Comparison of ENCODE assay signal across 17 cellular contexts in the genomic region with DNA sequence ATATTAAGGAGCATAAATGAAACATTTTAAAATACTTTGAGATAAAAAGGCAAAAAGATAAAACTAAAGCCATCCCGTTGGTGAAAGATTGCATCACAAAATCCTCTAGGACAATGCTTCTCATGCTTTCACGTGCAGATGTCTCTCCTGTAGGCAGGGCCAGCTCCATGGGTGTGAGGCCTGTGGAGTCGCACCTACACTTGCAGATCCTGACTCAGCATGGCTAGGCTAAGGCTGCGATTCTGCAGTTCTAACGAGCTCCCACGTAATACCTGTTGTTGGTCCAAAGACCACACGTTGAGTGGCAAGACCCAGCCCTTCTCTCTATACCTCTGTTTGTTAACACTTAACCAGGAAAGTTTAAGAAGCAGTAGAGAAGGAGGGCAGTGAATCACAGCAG.
A peak's percentile ranks its signal among the peaks of the same experiment; 100 is the strongest.
DNase-seq lines count a peak whose midpoint lies in the region; ATAC-seq, FAIRE-seq and TF ChIP-seq lines count a peak whose summit lies in the region.
"Had no signal": no experiment of that assay in that cellular context is flagged by ENCODE, and none has a peak within 500 bp of the region (broad histone marks: within the 10 kb centered on the region; RNA-seq: fewer than 3 reads in every experiment).

No MANE protein-coding gene starts in this region.

- CTCF ChIA-PET in A673 (lab: Charles Lee) (interaction anchor here (0.6 kb wide), 1 partner anchor 52 kb away, joined by 3 read pairs; no protein-coding TSS in a partner anchor), H1 (lab: Charles Lee; ENCODE audit: partially characterized antibody) (interaction anchor here (0.8 to 7.0 kb wide), 10 partner anchors 9 to 181 kb away, joined by 3 to 51 read pairs (median 18); no protein-coding TSS in a partner anchor)

- H3K79me1 ChIP-seq in H1 (ENCODE audit: low read depth, low read length) (no peaks in the 10 kb centered on the region), mesendoderm (ENCODE audit: low read length) (no peaks in the 10 kb centered on the region)

- no peak for TF ChIP-seq POLR2A in H1 (IDR thresholded peaks at IDR 0.05; ENCODE audit: control extremely low read depth in 1 of 2, low read depth in 2 of 2, low read length in 2 of 2)

- H4K5ac ChIP-seq in H1 (ENCODE audit: insufficient read length, low read depth, low read length) (no peak overlapping the region), mesendoderm (ENCODE audit: low read length) (no peak overlapping the region)

- DNase-seq in A673 (ENCODE audit: low spot score) (no peak), H7 (peak; percentile 30), H1 (ENCODE audit: low read depth in 1 of 2, low spot score in 2 of 2) (no peak), mesendoderm (peak; percentile 7), OCI-M2 (lab: John Stamatoyannopoulos, UW; ENCODE audit: unreplicated experiment) (no peak)
- no peak for DNase-seq in stimulated activated CD4-positive, alpha-beta T cell treated with anti-CD3 and anti-CD28 coated beads, Interleukin-4, amount 100 ng/mL, for 4 hours
- DNase-seq: 8988T; C1 segment of cervical spinal cord; Calu3; CD4-positive, alpha-beta memory T cell; COR-L47; GF-D8; HFFc6 had no signal

- peaks cover 8% of the 10 kb centered on the region for H3K9me3 ChIP-seq in A673 (ENCODE audit: low read depth, low read length, poor library complexity, severe bottlenecking)
- peaks cover 0 to 7% of the 10 kb centered on the region in 2 experiments; a peak in 2 of 4 replicates for H3K9me3 ChIP-seq in H1 (ENCODE audit: insufficient read depth in 2 of 2, low read depth in 1 of 2, low read length in 1 of 2)
- H3K9me3 ChIP-seq: A549, HAP-1 had no signal

- H2AK5ac ChIP-seq in H1 (ENCODE audit: low read depth, low read length), result no peak overlapping the region
- H2AK5ac ChIP-seq in mesendoderm (ENCODE audit: low read length), result no peak overlapping the region

- H2BK15ac ChIP-seq in H1 (ENCODE audit: low read length) (no peak overlapping the region), mesendoderm (replicated peaks; ENCODE audit: low read depth) (no peak overlapping the region)

- H4K20me1 ChIP-seq in H1 (replicated peaks in 1 of 2; ENCODE audit: control insufficient read depth in 1 of 2, insufficient read depth in 2 of 2, low read length in 2 of 2), result no peaks in the 10 kb centered on the region

- H3K4ac ChIP-seq in H1 (replicated peaks; ENCODE audit: insufficient read length, low read depth, low read length) (no peak overlapping the region), mesendoderm (ENCODE audit: low read depth, low read length) (no peak overlapping the region)

- H4K91ac ChIP-seq in H1 (replicated peaks; ENCODE audit: insufficient read length, low read length), result no peak overlapping the region

- H2BK12ac ChIP-seq in H1 (ENCODE audit: low read depth, low read length), result no peak overlapping the region

- H3K27ac ChIP-seq in A673 (ENCODE audit: low read depth, low read length, poor library complexity, severe bottlenecking), result peak overlapping the region; percentile 61
- no peak overlapping the region for H3K27ac ChIP-seq in H1 (ENCODE audit: low read depth, low read length)
- H3K27ac ChIP-seq in mesendoderm (ENCODE audit: low read depth, low read length), result no peak overlapping the region
- H3K27ac ChIP-seq: A549 had no signal

- no peak overlapping the region for H3K4me3 ChIP-seq in A673 (ENCODE audit: low read depth, low read length, poor library complexity, severe bottlenecking)
- H3K4me3 ChIP-seq in H7 (ENCODE audit: insufficient read depth, low read depth, low read length), result no peak overlapping the region
- H3K4me3 ChIP-seq in H1 (ENCODE audit: extremely low read depth in 1 of 4, insufficient read depth in 2 of 4, low read depth in 3 of 4, low read length in 4 of 4), result no peak overlapping the region
- H3K4me3 ChIP-seq in mesendoderm (ENCODE audit: low read length), result no peak overlapping the region
- H3K4me3 ChIP-seq: A549, HAP-1 had no signal

- H3K9ac ChIP-seq in H1 (replicated peaks in 1 of 4; ENCODE audit: extremely low read depth in 1 of 4, low read depth in 3 of 4, low read length in 3 of 4), result no peak overlapping the region; a peak in 1 of 7 replicates
- no peak overlapping the region for H3K9ac ChIP-seq in mesendoderm (ENCODE audit: low read length)

- H3K36me3 ChIP-seq in A673 (ENCODE audit: insufficient read depth, low read length, poor library complexity, severe bottlenecking) (no peaks in the 10 kb centered on the region), H7 (replicated peaks; ENCODE audit: control insufficient read depth, insufficient read depth, low read length) (no peaks in the 10 kb centered on the region), H1 (ENCODE audit: control insufficient read depth in 2 of 4, insufficient read depth in 4 of 4, low read length in 3 of 4) (no peaks in the 10 kb centered on the region), mesendoderm (ENCODE audit: control insufficient read depth, insufficient read depth, low read length) (no peaks in the 10 kb centered on the region)
- H3K36me3 ChIP-seq: HAP-1 had no signal

- no peaks in the 10 kb centered on the region for H3K23me2 ChIP-seq in H1 (ENCODE audit: low read depth, low read length)

- POLR2A ChIA-PET in A673 (lab: Charles Lee; ENCODE audit: low non-redundant PET) (no interaction called here), H1 (lab: Charles Lee; ENCODE audit: partially characterized antibody) (no interaction called here)

- H2BK5ac ChIP-seq in H1 (ENCODE audit: low read depth, low read length), result no peak overlapping the region
- no peak overlapping the region for H2BK5ac ChIP-seq in mesendoderm (ENCODE audit: low read length)

- H2BK120ac ChIP-seq in H1 (replicated peaks; ENCODE audit: low read depth, low read length) (no peak overlapping the region), mesendoderm (ENCODE audit: low read depth, low read length) (no peak overlapping the region)

- H3K56ac ChIP-seq in H1 (replicated peaks; ENCODE audit: insufficient read length, low read depth, low read length) (no peak overlapping the region), mesendoderm (ENCODE audit: low read length) (no peak overlapping the region)

- H2AFZ ChIP-seq in H1 (ENCODE audit: low read length), result peak overlapping the region; percentile 40; the same call in 1 of the 2 replicates

- TF ChIP-seq RAD21 in H1 (IDR thresholded peaks at IDR 0.05 in 1 of 2, conservative IDR thresholded peaks at IDR 0.05 in 1 of 2; ENCODE audit: low read depth in 2 of 2, low read length in 2 of 2), result no peak

- ATAC-seq in HG02973 (IDR thresholded peaks at IDR 0.05; ENCODE audit: unreplicated experiment), result no peak
- ATAC-seq: A549 had no signal

- H2BK20ac ChIP-seq in H1 (ENCODE audit: low read length), result no peak overlapping the region

- H3K4me2 ChIP-seq in H1 (ENCODE audit: insufficient read depth in 1 of 2, low read depth in 2 of 2, low read length in 2 of 2) (no peak overlapping the region), mesendoderm (ENCODE audit: low read length) (no peak overlapping the region)
- H3K4me2 ChIP-seq: A549 had no signal

- H3K79me2 ChIP-seq in H1 (ENCODE audit: control insufficient read depth in 1 of 2, insufficient read depth in 2 of 2, low read length in 2 of 2) (no peaks in the 10 kb centered on the region), mesendoderm (ENCODE audit: control insufficient read depth, insufficient read depth, low read length) (no peaks in the 10 kb centered on the region)

- H3K27me3 ChIP-seq in A673 (replicated peaks; ENCODE audit: insufficient read depth, low read depth, low read length, poor library complexity) (no peaks in the 10 kb centered on the region), H7 (ENCODE audit: control insufficient read depth, insufficient read depth, low read length) (no peaks in the 10 kb centered on the region), H1 (replicated peaks in 1 of 4; ENCODE audit: control insufficient read depth in 3 of 4, extremely low read depth in 1 of 4, insufficient read depth in 3 of 4, low read length in 3 of 4) (no peaks in the 10 kb centered on the region), mesendoderm (ENCODE audit: insufficient read depth, low read length, poor library complexity) (no peaks in the 10 kb centered on the region)

- no peak for FAIRE-seq in H1 (lab: Jason Lieb, UNC)
- FAIRE-seq: A549, GM12891 had no signal

- intact Hi-C loops in A673 (cut with micrococcal nuclease; ENCODE audit: unreplicated experiment), result loop anchor here (5.0 kb wide), 1 partner anchor 503 kb away; no protein-coding TSS in a partner anchor

- no TSS peak for BruUV-seq in A673 (replicated peaks; lab: Mats Ljungman, UMichigan)

- H3K4me1 ChIP-seq in A673 (ENCODE audit: insufficient read depth, low read length, poor library complexity, severe bottlenecking) (peaks cover 17% of the 10 kb centered on the region), H1 (replicated peaks in 1 of 4; ENCODE audit: control insufficient read depth in 3 of 4, insufficient read depth in 4 of 4, low read length in 3 of 4) (no peaks in the 10 kb centered on the region), mesendoderm (ENCODE audit: control insufficient read depth, low read depth, low read length) (no peaks in the 10 kb centered on the region)
- H3K4me1 ChIP-seq: A549, HAP-1 had no signal

- 78% methylated on average over 7 of the region's 7 CpGs; no CpG with 5 or more reads in 1 of the 2 experiments for WGBS in H1 (ENCODE audit: extremely low coverage in 1 of 2, insufficient coverage in 1 of 2, insufficient read length in 1 of 2, insufficient replicate concordance in 2 of 2, low coverage in 1 of 2, low lambda C conversion rate in 2 of 2, missing lambda C conversion rate in 1 of 2), 2 experiments
- no CpG with 5 or more reads among the region's 7 CpGs for WGBS in mesendoderm (ENCODE audit: extremely low coverage, insufficient coverage, low lambda C conversion rate)

- no peak overlapping the region for H4K8ac ChIP-seq in H1 (ENCODE audit: extremely low read depth, insufficient read depth, low read length)
- no peak overlapping the region for H4K8ac ChIP-seq in mesendoderm (ENCODE audit: low read depth, low read length)

- no peak for TF ChIP-seq EP300 in H1 (IDR thresholded peaks at IDR 0.05; ENCODE audit: borderline replicate concordance in 1 of 2, low read depth in 2 of 2, low read length in 2 of 2)

- no peak overlapping the region for H3K14ac ChIP-seq in H1 (ENCODE audit: insufficient read length)

- TF ChIP-seq CTCF in A673 (conservative IDR thresholded peaks at IDR 0.05; ENCODE audit: low read depth, low read length) (no peak), H1 (IDR thresholded peaks at IDR 0.05; ENCODE audit: control extremely low read depth in 1 of 3, insufficient read depth in 1 of 3, low read depth in 1 of 3, low read length in 3 of 3) (no peak)

- H3K18ac ChIP-seq in H1 (ENCODE audit: extremely low read depth, low read length), result no peak overlapping the region
- no peak overlapping the region for H3K18ac ChIP-seq in mesendoderm (ENCODE audit: low read length)

- H3K23ac ChIP-seq in H1 (ENCODE audit: insufficient read length), result peak overlapping the region; percentile 10
- no peak overlapping the region for H3K23ac ChIP-seq in mesendoderm (ENCODE audit: low read length)

TF ChIP-seq in H1, 55 proteins besides CTCF, POLR2A, EP300 and RAD21 (continues in another document):
- TF ChIP-seq KDM1A (IDR thresholded peaks at IDR 0.05; ENCODE audit: borderline replicate concordance, low read length) (no peak), ATF3 (IDR thresholded peaks at IDR 0.05; ENCODE audit: insufficient read depth, low read depth, low read length) (no peak)

Comparison
In these comparisons a context has a peak if more than half of its experiments do, and no peak if none do; other contexts are left out.
1. DNase-seq: peak in H7 (single experiment) and mesendoderm (single experiment); none in A673 (single experiment), H1 (0 of 2), stimulated activated CD4-positive, alpha-beta T cell treated with anti-CD3 and anti-CD28 coated beads, Interleukin-4, amount 100 ng/mL, for 4 hours (0 of 2) and OCI-M2 (single experiment).